10 cellular contexts compared by ENCODE assay signal in the genomic region with DNA sequence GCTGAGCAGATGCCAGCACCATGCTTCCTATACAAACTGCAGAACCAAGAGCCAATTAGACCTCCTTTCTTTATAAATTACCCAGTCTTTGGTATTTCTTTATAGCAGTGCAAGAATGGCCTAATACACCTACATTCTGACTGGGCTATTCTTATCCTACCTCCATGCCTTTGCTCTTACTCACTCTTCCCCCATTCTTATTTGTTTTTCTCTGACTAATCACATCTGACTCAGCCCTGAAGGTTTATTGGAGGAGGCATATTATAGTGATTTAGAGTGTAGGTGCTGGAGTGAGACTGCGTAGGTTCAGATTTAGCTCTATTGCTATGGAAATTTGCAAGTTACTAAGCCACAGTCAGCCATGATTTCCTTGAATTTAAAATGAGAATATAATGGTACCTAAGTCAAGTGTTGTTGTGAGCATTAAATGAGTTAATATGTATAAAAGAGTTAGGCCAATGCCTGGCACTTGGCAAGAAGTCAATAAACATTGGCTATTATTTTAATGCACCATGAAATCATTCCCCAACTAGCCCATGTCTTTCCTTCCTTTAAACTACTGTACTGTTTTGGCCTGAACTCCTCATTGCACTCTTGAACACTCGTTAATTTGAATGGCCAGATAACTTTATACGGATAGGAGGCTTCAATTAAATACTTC.
DNase-seq lines count a peak whose midpoint lies in the region; ATAC-seq, FAIRE-seq and TF ChIP-seq lines count a peak whose summit lies in the region.
"Had no signal": no experiment of that assay in that cellular context is flagged by ENCODE, and none has a peak within 500 bp of the region (broad histone marks: within the 10 kb centered on the region; RNA-seq: fewer than 3 reads in every experiment).

No MANE protein-coding gene starts in this region.

- H3K4me3 ChIP-seq in SJSA1 = no peak overlapping the region
- H3K4me3 ChIP-seq in foreskin fibroblast (ENCODE audit: low read depth in 1 of 2, low read length in 2 of 2) = no peak overlapping the region
- H3K4me3 ChIP-seq in small intestine (ENCODE audit: low read depth in 1 of 2, low read length in 2 of 2) = no peak overlapping the region

- no peak for FAIRE-seq in small intestine (lab: Jason Lieb, UNC)
- FAIRE-seq: TTC549 had no signal

- no peak for TF ChIP-seq CTCF in foreskin fibroblast (IDR thresholded peaks at IDR 0.05; ENCODE audit: low read depth, low read length)

- H3K36me3 ChIP-seq in SJSA1 = no peaks in the 10 kb centered on the region
- no peaks in the 10 kb centered on the region for H3K36me3 ChIP-seq in small intestine (ENCODE audit: control insufficient read depth in 2 of 2, insufficient read depth in 2 of 2, low read length in 2 of 2)

- 77 to 88% (median 78%) methylated on average over 3 of the region's 3 CpGs for WGBS in small intestine, 3 donors

- no peak for ATAC-seq in HG02678 (IDR thresholded peaks at IDR 0.05; ENCODE audit: unreplicated experiment)
- no peak for ATAC-seq in GM18505 (IDR thresholded peaks at IDR 0.05; ENCODE audit: unreplicated experiment)

- TF ChIP-seq POLR2A in GM18505 (IDR thresholded peaks at IDR 0.05; ENCODE audit: borderline replicate concordance, extremely low read depth, insufficient read depth, insufficient read length) = no peak

- peaks cover 58% of the 10 kb centered on the region for H3K4me1 ChIP-seq in SJSA1 (replicated peaks)
- H3K4me1 ChIP-seq in small intestine (ENCODE audit: control insufficient read depth in 2 of 2, insufficient read depth in 1 of 2, low read depth in 1 of 2, low read length in 1 of 2) = no peaks in the 10 kb centered on the region

- peak; percentile 90 for DNase-seq in H4 (ENCODE audit: low spot score)
- peak; percentile 60 to 95 for DNase-seq in SJSA1 (ENCODE audit: low read depth in 1 of 2, low spot score in 2 of 2)
- peak; percentile 81 to 87 for DNase-seq in foreskin fibroblast
- peak; percentile 64 for DNase-seq in small intestine
- no peak for DNase-seq in T-helper 2 cell
- DNase-seq: NCI-H748 treated with DMSO at 0.1 percent for 48 hours, occipital lobe had no signal

- no peaks in the 10 kb centered on the region for H3K27me3 ChIP-seq in SJSA1 (replicated peaks)
- no peaks in the 10 kb centered on the region for H3K27me3 ChIP-seq in small intestine (ENCODE audit: control insufficient read depth in 2 of 2, insufficient read depth in 2 of 2, low read length in 2 of 2)

- H3K27ac ChIP-seq in SJSA1 = peak overlapping the region; percentile 72
- H3K27ac ChIP-seq in small intestine (ENCODE audit: low read depth in 1 of 2, low read length in 1 of 2) = no peak overlapping the region

- H3K9me3 ChIP-seq in SJSA1 (replicated peaks) (peaks cover 7% of the 10 kb centered on the region), small intestine (ENCODE audit: control insufficient read depth, low read depth) (no peaks in the 10 kb centered on the region)

Comparison
In these comparisons a context has a peak if more than half of its experiments do, and no peak if none do; other contexts are left out.
1. DNase-seq: peak in H4 (single experiment), SJSA1 (2 of 2), foreskin fibroblast (2 of 2) and small intestine (single experiment); none in T-helper 2 cell (0 of 5).